In the genomic region with DNA sequence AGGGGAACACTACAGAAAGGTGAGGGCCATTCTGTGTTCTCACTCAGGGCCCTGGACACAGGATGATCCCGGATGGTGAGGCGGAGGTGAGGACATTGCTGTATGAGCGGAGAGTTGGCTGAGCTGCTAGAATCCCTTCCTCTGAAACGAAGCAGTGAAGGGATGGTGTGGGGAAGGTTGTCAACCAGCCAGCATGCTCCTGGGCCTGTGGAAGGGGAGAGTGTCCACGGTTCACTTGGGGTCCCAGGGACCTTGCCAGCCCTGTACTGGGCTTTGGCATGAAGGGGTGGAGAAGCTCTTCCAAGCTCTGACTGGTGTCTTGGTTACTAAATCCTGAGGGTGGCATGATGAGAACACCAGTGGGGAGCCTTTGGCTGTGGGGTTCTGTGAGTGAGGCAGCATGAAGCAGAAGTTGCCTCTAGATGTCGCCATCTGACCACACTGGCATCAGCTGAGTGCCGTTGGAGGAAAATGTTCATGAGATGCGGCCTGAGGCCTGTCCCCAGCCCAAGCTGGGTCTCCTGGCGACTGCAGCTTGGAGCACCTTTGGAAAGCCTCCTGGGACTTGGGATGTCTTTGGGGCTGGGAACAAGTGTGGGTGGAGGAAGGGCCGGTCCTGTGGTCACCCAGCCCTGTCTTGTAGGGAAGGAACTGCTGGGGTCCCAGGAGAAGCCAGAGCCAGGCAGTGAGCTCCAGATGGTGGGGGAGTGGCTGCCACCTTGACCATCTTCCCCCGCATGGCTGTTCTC, we compare ENCODE assay signal across 9 cellular contexts. TPM values are rescaled to one million over a fixed set of nuclear protein-coding genes. Genes with fewer than 3 reads are reported as not detected.
DNase-seq lines count a peak whose midpoint lies in the region; ATAC-seq, FAIRE-seq and TF ChIP-seq lines count a peak whose summit lies in the region.
"Had no signal": no experiment of that assay in that cellular context is flagged by ENCODE, and none has a peak within 500 bp of the region (broad histone marks: within the 10 kb centered on the region; RNA-seq: fewer than 3 reads in every experiment).

No MANE protein-coding gene starts in this region.

- H3K4me3 ChIP-seq in DOHH2 (ENCODE audit: low read length) = no peak overlapping the region
- H3K4me3 ChIP-seq in H1 (ENCODE audit: extremely low read depth in 1 of 4, insufficient read depth in 2 of 4, low read depth in 3 of 4, low read length in 4 of 4) = no peak overlapping the region
- H3K4me3 ChIP-seq in stomach = no peak overlapping the region

- 0 out of 2 replicates have a peak, but pooled peaks cover 2% of the 10 kb centered on the region for H3F3A ChIP-seq in DOHH2 (ENCODE audit: control insufficient read depth, insufficient read depth)

- peak; percentile 65 for ATAC-seq in HG02610 (IDR thresholded peaks at IDR 0.05; ENCODE audit: unreplicated experiment)
- peak; percentile 94 for ATAC-seq in activated CD8-positive, alpha-beta T cell treated with anti-CD3 and anti-CD28 coated beads, Interleukin-2, amount 10 ng/mL, durations not matched to agents 7 days and 5 days
- ATAC-seq in GM18907 (IDR thresholded peaks at IDR 0.05; ENCODE audit: unreplicated experiment) = no peak

- H2AFZ ChIP-seq in H1 (ENCODE audit: low read length) = no peak overlapping the region

- no peak overlapping the region for H3K56ac ChIP-seq in H1 (replicated peaks; ENCODE audit: insufficient read length, low read depth, low read length)

- H3K27ac ChIP-seq in DOHH2 (ENCODE audit: low read depth, low read length) (no peak overlapping the region), H1 (ENCODE audit: low read depth, low read length) (no peak overlapping the region), stomach (no peak overlapping the region)

- no peaks in the 10 kb centered on the region for H3K9me2 ChIP-seq in DOHH2 (replicated peaks; ENCODE audit: control insufficient read depth, low read length)

- H3K4me1 ChIP-seq in DOHH2 (ENCODE audit: control insufficient read depth, low read length) = 0 out of 2 replicates have a peak, but pooled peaks cover 4% of the 10 kb centered on the region
- H3K4me1 ChIP-seq in H1 (replicated peaks in 1 of 4; ENCODE audit: control insufficient read depth in 3 of 4, insufficient read depth in 4 of 4, low read length in 3 of 4) = peaks cover 0 to 3% (median 1%) of the 10 kb centered on the region in 4 experiments; a peak in 3 of 7 replicates
- peaks cover 10 to 44% (median 29%) of the 10 kb centered on the region in 4 donors for H3K4me1 ChIP-seq in stomach

- H2BK12ac ChIP-seq in H1 (ENCODE audit: low read depth, low read length) = no peak overlapping the region

- no peak overlapping the region for H3K9ac ChIP-seq in H1 (replicated peaks in 1 of 4; ENCODE audit: extremely low read depth in 1 of 4, low read depth in 3 of 4, low read length in 3 of 4)

- H3K18ac ChIP-seq in H1 (ENCODE audit: extremely low read depth, low read length) = no peak overlapping the region; the same call in 1 of the 2 replicates

- H2BK120ac ChIP-seq in H1 (replicated peaks; ENCODE audit: low read depth, low read length) = no peak overlapping the region

- H3K27me3 Mint-ChIP-seq in activated CD8-positive, alpha-beta T cell treated with anti-CD3 and anti-CD28 coated beads, Interleukin-2, amount 10 ng/mL, durations not matched to agents 7 days and 5 days (ENCODE audit: low read depth) = no peaks in the 10 kb centered on the region

- no peak for TF ChIP-seq EP300 in H1 (IDR thresholded peaks at IDR 0.05; ENCODE audit: borderline replicate concordance in 1 of 2, low read depth in 2 of 2, low read length in 2 of 2)
- TF ChIP-seq EP300 in stomach (IDR thresholded peaks at IDR 0.05) = no peak

- H4K91ac ChIP-seq in H1 (replicated peaks; ENCODE audit: insufficient read length, low read length) = no peak overlapping the region

- H3K4me2 ChIP-seq in DOHH2 (ENCODE audit: low read length) (no peak overlapping the region), H1 (ENCODE audit: insufficient read depth in 1 of 2, low read depth in 2 of 2, low read length in 2 of 2) (no peak overlapping the region)

- H3K4me1 Mint-ChIP-seq in activated CD8-positive, alpha-beta T cell treated with anti-CD3 and anti-CD28 coated beads, Interleukin-2, amount 10 ng/mL, durations not matched to agents 7 days and 5 days (ENCODE audit: low read depth) = peaks cover 22% of the 10 kb centered on the region

- intact Hi-C loops in stomach (cut with DNase I; ENCODE audit: low total_unique reads) = no loop called here

- TF ChIP-seq RAD21 in H1 (IDR thresholded peaks at IDR 0.05 in 1 of 2, conservative IDR thresholded peaks at IDR 0.05 in 1 of 2; ENCODE audit: low read depth in 2 of 2, low read length in 2 of 2) = peak; percentile 95 to 96

- H3K79me1 ChIP-seq in H1 (ENCODE audit: low read depth, low read length) = no peaks in the 10 kb centered on the region

- H3K4ac ChIP-seq in H1 (replicated peaks; ENCODE audit: insufficient read length, low read depth, low read length) = no peak overlapping the region

- no peak overlapping the region for H2BK15ac ChIP-seq in H1 (ENCODE audit: low read length)

- no peaks in the 10 kb centered on the region for H3K9me3 Mint-ChIP-seq in activated CD8-positive, alpha-beta T cell treated with anti-CD3 and anti-CD28 coated beads, Interleukin-2, amount 10 ng/mL, durations not matched to agents 7 days and 5 days (ENCODE audit: insufficient read depth)

- H3K79me2 ChIP-seq in DOHH2 (ENCODE audit: control insufficient read depth, low read length) = no peaks in the 10 kb centered on the region
- H3K79me2 ChIP-seq in H1 (ENCODE audit: control insufficient read depth in 1 of 2, insufficient read depth in 2 of 2, low read length in 2 of 2) = no peaks in the 10 kb centered on the region

- POLR2A ChIA-PET in activated CD8-positive, alpha-beta T cell treated with anti-CD3 and anti-CD28 coated beads, Interleukin-2, amount 10 ng/mL, durations not matched to agents 7 days and 5 days (lab: Charles Lee) = interaction anchor here (0.9 to 1.4 kb wide), 3 partner anchors 10 to 33 kb away, joined by 3 to 8 read pairs (median 3); no protein-coding TSS in a partner anchor
- POLR2A ChIA-PET in H1 (lab: Charles Lee; ENCODE audit: partially characterized antibody) = interaction anchor here (0.8 to 2.7 kb wide), 7 partner anchors 9 to 35 kb away, joined by 3 to 7 read pairs (median 4); a partner anchor contains a TSS

- peak; percentile 57 for FAIRE-seq in H1 (lab: Jason Lieb, UNC)
- FAIRE-seq: colon had no signal

- no peak overlapping the region; the same call in 1 of the 2 replicates for H4K8ac ChIP-seq in H1 (ENCODE audit: extremely low read depth, insufficient read depth, low read length)

- H3K14ac ChIP-seq in H1 (ENCODE audit: insufficient read length) = no peak overlapping the region

- 63% methylated on average over 11 of the region's 11 CpGs; no CpG with 5 or more reads in 1 of the 2 experiments for WGBS in H1 (ENCODE audit: extremely low coverage in 1 of 2, insufficient coverage in 1 of 2, insufficient read length in 1 of 2, insufficient replicate concordance in 2 of 2, low coverage in 1 of 2, low lambda C conversion rate in 2 of 2, missing lambda C conversion rate in 1 of 2), 2 experiments
- 38 to 48% (median 41%) methylated on average over 11 of the region's 11 CpGs for WGBS in stomach, 5 donors

- no peak overlapping the region for H3K4me3 Mint-ChIP-seq in activated CD8-positive, alpha-beta T cell treated with anti-CD3 and anti-CD28 coated beads, Interleukin-2, amount 10 ng/mL, durations not matched to agents 7 days and 5 days

- H3K27me3 ChIP-seq in DOHH2 (ENCODE audit: control insufficient read depth, low read length) (no peaks in the 10 kb centered on the region), H1 (replicated peaks in 1 of 4; ENCODE audit: control insufficient read depth in 3 of 4, extremely low read depth in 1 of 4, insufficient read depth in 3 of 4, low read length in 3 of 4) (no peaks in the 10 kb centered on the region; a peak in 1 of 7 replicates), stomach (no peaks in the 10 kb centered on the region)

- H4K20me1 ChIP-seq in DOHH2 (ENCODE audit: control insufficient read depth, insufficient read depth, low read depth, low read length) (no peaks in the 10 kb centered on the region), H1 (replicated peaks in 1 of 2; ENCODE audit: control insufficient read depth in 1 of 2, insufficient read depth in 2 of 2, low read length in 2 of 2) (peaks cover 4 to 9% of the 10 kb centered on the region in 2 experiments)

- TF ChIP-seq CTCF in DOHH2 (IDR thresholded peaks at IDR 0.05; ENCODE audit: low read depth, low read length, poor library complexity, severe bottlenecking) (peak; percentile 76), H1 (IDR thresholded peaks at IDR 0.05; ENCODE audit: control extremely low read depth in 1 of 3, insufficient read depth in 1 of 3, low read depth in 1 of 3, low read length in 3 of 3) (peak; percentile 85 to 91 (median 91)), stomach (IDR thresholded peaks at IDR 0.05) (peak in 5 of 7 experiments; percentile 61 to 78 (median 70))

- H3K27ac Mint-ChIP-seq in activated CD8-positive, alpha-beta T cell treated with anti-CD3 and anti-CD28 coated beads, Interleukin-2, amount 10 ng/mL, durations not matched to agents 7 days and 5 days = peak overlapping the region; percentile 51

- H4K5ac ChIP-seq in H1 (ENCODE audit: insufficient read length, low read depth, low read length) = no peak overlapping the region

- DNase-seq in NCI-H69 (lab: John Stamatoyannopoulos, UW) = peak; percentile 64
- peak; percentile 82 for DNase-seq in activated CD8-positive, alpha-beta T cell treated with anti-CD3 and anti-CD28 coated beads, Interleukin-2, amount 10 ng/mL, durations not matched to agents 7 days and 5 days
- DNase-seq in H1 (ENCODE audit: low read depth in 1 of 2, low spot score in 2 of 2) = peak in 1 of 2 experiments; percentile 72
- peak; percentile 60 for DNase-seq in middle frontal gyrus (ENCODE audit: extremely low spot score, low spot score)
- peak; percentile 73 for DNase-seq in stomach

- H2AK5ac ChIP-seq in H1 (ENCODE audit: low read depth, low read length) = no peak overlapping the region

- H2BK5ac ChIP-seq in H1 (ENCODE audit: low read depth, low read length) = no peak overlapping the region

- peaks cover 8% of the 10 kb centered on the region for H3K36me3 Mint-ChIP-seq in activated CD8-positive, alpha-beta T cell treated with anti-CD3 and anti-CD28 coated beads, Interleukin-2, amount 10 ng/mL, durations not matched to agents 7 days and 5 days (ENCODE audit: low read depth)

- H3K9me3 ChIP-seq in DOHH2 (ENCODE audit: control insufficient read depth, insufficient read depth, low read length) (no peaks in the 10 kb centered on the region), H1 (ENCODE audit: insufficient read depth in 2 of 2, low read depth in 1 of 2, low read length in 1 of 2) (no peaks in the 10 kb centered on the region), stomach (no peaks in the 10 kb centered on the region)

- no peak overlapping the region for H3K23ac ChIP-seq in H1 (ENCODE audit: insufficient read length)

- peaks cover 4% of the 10 kb centered on the region; the same call in 1 of the 2 replicates for H3K36me3 ChIP-seq in DOHH2 (ENCODE audit: control insufficient read depth, low read length)
- no peaks in the 10 kb centered on the region for H3K36me3 ChIP-seq in H1 (ENCODE audit: control insufficient read depth in 2 of 4, insufficient read depth in 4 of 4, low read length in 3 of 4)
- H3K36me3 ChIP-seq in stomach = peaks cover 0 to 16% (median 0%) of the 10 kb centered on the region in 4 donors

- CTCF ChIA-PET in activated CD8-positive, alpha-beta T cell treated with anti-CD3 and anti-CD28 coated beads, Interleukin-2, amount 10 ng/mL, durations not matched to agents 7 days and 5 days (lab: Charles Lee) = interaction anchor here (0.7 to 6.7 kb wide), 33 partner anchors 9 to 290 kb away, joined by 3 to 94 read pairs (median 5); a partner anchor contains a TSS
- CTCF ChIA-PET in H1 (lab: Charles Lee; ENCODE audit: partially characterized antibody) = interaction anchor here (0.8 to 42.0 kb wide), 29 partner anchors 9 to 343 kb away, joined by 3 to 1009 read pairs (median 4); a partner anchor contains a TSS

- H3K23me2 ChIP-seq in H1 (ENCODE audit: low read depth, low read length) = no peaks in the 10 kb centered on the region

- no peak overlapping the region for H2BK20ac ChIP-seq in H1 (ENCODE audit: low read length)

- no peak for TF ChIP-seq POLR2A in H1 (IDR thresholded peaks at IDR 0.05; ENCODE audit: control extremely low read depth in 1 of 2, low read depth in 2 of 2, low read length in 2 of 2)
- no peak for TF ChIP-seq POLR2A in stomach (IDR thresholded peaks at IDR 0.05)

RNA-seq across cellular contexts. Expression of a gene that starts 14.8 kb away (rescaled TPM):
- total RNA-seq in activated CD8-positive, alpha-beta T cell treated with anti-CD3 and anti-CD28 coated beads, Interleukin-2, amount 10 ng/mL, durations not matched to agents 7 days and 5 days = 10 to 100 TPM; 24.2 to 26.9 TPM
- 36.0 and 36.5 TPM in 2 replicates for total RNA-seq in H1 (2021; fragmentation: NEBNext Ultra II Directional; extraction: Animal tissue kit (Norgen Biotek cat#: 25700))
- polyA plus RNA-seq in H1 (2011; rRNA removed) = 10.1 and 11.7 TPM in 2 replicates
- polyA plus RNA-seq in H1 (2011; cell fraction: cytosol; rRNA removed) = 15.6 TPM
- 20.5 TPM for polyA plus RNA-seq in H1 (2011; cell fraction: nucleus; rRNA removed)
- 10.6 to 16.3 TPM (median 15.7 TPM) in 4 replicates for polyA plus RNA-seq in H1 (2012, experiment 1 of 2)
- 14.4 TPM for polyA plus RNA-seq in H1 (2012, experiment 2 of 2)
- 13.5 TPM for polyA plus RNA-seq in H1 (2013, experiment 1 of 2)
- polyA plus RNA-seq in H1 (2013, experiment 2 of 2) = 12.7 TPM
- polyA minus RNA-seq in H1 (2011; rRNA and poly(A)+ RNA removed) = 97.6 and 123 TPM in 2 replicates
- polyA minus RNA-seq in H1 (2011; cell fraction: cytosol; rRNA and poly(A)+ RNA removed) = 19.5 TPM
- 28.7 TPM for polyA minus RNA-seq in H1 (2011; cell fraction: nucleus; rRNA and poly(A)+ RNA removed)
- 10 to 100 TPM in 1 of 5 donors, 1 to 10 TPM in 4; 4.9 to 96.9 (median 7.5) TPM for total RNA-seq in stomach
- polyA plus RNA-seq in stomach = 1 to 10 TPM; 1.6 to 2.1 (median 1.9) TPM

RNA-seq across cellular contexts. Expression of a gene that starts 23.6 kb away (rescaled TPM):
- total RNA-seq in activated CD8-positive, alpha-beta T cell treated with anti-CD3 and anti-CD28 coated beads, Interleukin-2, amount 10 ng/mL, durations not matched to agents 7 days and 5 days = not detected
- not detected in 2 replicates for total RNA-seq in H1 (2021; fragmentation: NEBNext Ultra II Directional; extraction: Animal tissue kit (Norgen Biotek cat#: 25700))
- polyA plus RNA-seq in H1 (2011; rRNA removed) (not detected in 2 replicates), stomach (1 to 10 TPM in 1 of 3 donors, not detected in 2; 2.3 TPM)
- polyA plus RNA-seq in H1 (2011; cell fraction: cytosol; rRNA removed) = not detected
- polyA plus RNA-seq in H1 (2011; cell fraction: nucleus; rRNA removed) = not detected
- not detected in 4 replicates for polyA plus RNA-seq in H1 (2012, experiment 1 of 2)
- not detected for polyA plus RNA-seq in H1 (2012, experiment 2 of 2)
- not detected for polyA plus RNA-seq in H1 (2013, experiment 1 of 2)
- not detected for polyA plus RNA-seq in H1 (2013, experiment 2 of 2)
- polyA minus RNA-seq in H1 (2011; rRNA and poly(A)+ RNA removed) = not detected in 2 replicates
- polyA minus RNA-seq in H1 (2011; cell fraction: cytosol; rRNA and poly(A)+ RNA removed) = not detected
- not detected for polyA minus RNA-seq in H1 (2011; cell fraction: nucleus; rRNA and poly(A)+ RNA removed)
- total RNA-seq in stomach = 1 to 10 TPM in 1 of 5 donors, under 1 TPM in 1, not detected in 3; 0.14 to 1.1 TPM

RNA-seq across cellular contexts. Expression of a gene that starts 30.2 kb away (rescaled TPM):
- total RNA-seq in activated CD8-positive, alpha-beta T cell treated with anti-CD3 and anti-CD28 coated beads, Interleukin-2, amount 10 ng/mL, durations not matched to agents 7 days and 5 days = under 1 TPM in 1 of 2 experiments, not detected in 1; 0.34 TPM
- not detected in 2 replicates for total RNA-seq in H1 (2021; fragmentation: NEBNext Ultra II Directional; extraction: Animal tissue kit (Norgen Biotek cat#: 25700))
- polyA plus RNA-seq in H1 (2011; rRNA removed) = 0.08 and 0.17 TPM in 2 replicates
- polyA plus RNA-seq in H1 (2011; cell fraction: cytosol; rRNA removed) = 0.26 TPM
- polyA plus RNA-seq in H1 (2011; cell fraction: nucleus; rRNA removed) = 0.57 TPM
- polyA plus RNA-seq in H1 (2012, experiment 1 of 2) = 0.16 to 0.83 TPM (median 0.18 TPM) in 3 of 4 replicates, not detected in the other
- 0.16 TPM for polyA plus RNA-seq in H1 (2012, experiment 2 of 2)
- polyA plus RNA-seq in H1 (2013, experiment 1 of 2) = 0.08 TPM
- polyA plus RNA-seq in H1 (2013, experiment 2 of 2) = 0.09 TPM
- polyA minus RNA-seq in H1 (2011; rRNA and poly(A)+ RNA removed) = not detected in 2 replicates
- not detected for polyA minus RNA-seq in H1 (2011; cell fraction: cytosol; rRNA and poly(A)+ RNA removed)
- not detected for polyA minus RNA-seq in H1 (2011; cell fraction: nucleus; rRNA and poly(A)+ RNA removed)
- 10 to 100 TPM in 2 of 5 donors, 1 to 10 TPM in 3; 1.0 to 39.7 (median 3.6) TPM for total RNA-seq in stomach
- polyA plus RNA-seq in stomach = 10 to 100 TPM in 1 of 3 donors, 1 to 10 TPM in 2; 2.9 to 37.8 (median 3.4) TPM

RNA-seq across cellular contexts. Expression of a gene that starts 39.1 kb away (rescaled TPM):
- total RNA-seq in activated CD8-positive, alpha-beta T cell treated with anti-CD3 and anti-CD28 coated beads, Interleukin-2, amount 10 ng/mL, durations not matched to agents 7 days and 5 days = 100 to 1,000 TPM; 115 to 126 TPM
- total RNA-seq in H1 (2021; fragmentation: NEBNext Ultra II Directional; extraction: Animal tissue kit (Norgen Biotek cat#: 25700)) = 65.6 and 71.3 TPM in 2 replicates
- polyA plus RNA-seq in H1 (2011; rRNA removed) (248 and 256 TPM in 2 replicates), stomach (100 to 1,000 TPM; 166 to 176 (median 171) TPM)
- polyA plus RNA-seq in H1 (2011; cell fraction: cytosol; rRNA removed) = 191 TPM
- 156 TPM for polyA plus RNA-seq in H1 (2011; cell fraction: nucleus; rRNA removed)
- polyA plus RNA-seq in H1 (2012, experiment 1 of 2) = 67.2 to 137 TPM (median 134 TPM) in 4 replicates
- 152 TPM for polyA plus RNA-seq in H1 (2012, experiment 2 of 2)
- polyA plus RNA-seq in H1 (2013, experiment 1 of 2) = 82.5 TPM
- 88.9 TPM for polyA plus RNA-seq in H1 (2013, experiment 2 of 2)
- polyA minus RNA-seq in H1 (2011; rRNA and poly(A)+ RNA removed) = 69.6 and 94.4 TPM in 2 replicates
- polyA minus RNA-seq in H1 (2011; cell fraction: cytosol; rRNA and poly(A)+ RNA removed) = 53.9 TPM
- 28.7 TPM for polyA minus RNA-seq in H1 (2011; cell fraction: nucleus; rRNA and poly(A)+ RNA removed)
- 10 to 100 TPM in 4 of 5 donors, 1 to 10 TPM in 1; 4.3 to 95.1 (median 43.2) TPM for total RNA-seq in stomach

RNA-seq across cellular contexts. Expression of a gene that starts 40.2 kb away (rescaled TPM):
- 10 to 100 TPM; 29.7 to 34.0 TPM for total RNA-seq in activated CD8-positive, alpha-beta T cell treated with anti-CD3 and anti-CD28 coated beads, Interleukin-2, amount 10 ng/mL, durations not matched to agents 7 days and 5 days
- total RNA-seq in H1 (2021; fragmentation: NEBNext Ultra II Directional; extraction: Animal tissue kit (Norgen Biotek cat#: 25700)) = 14.4 and 14.7 TPM in 2 replicates
- polyA plus RNA-seq in H1 (2011; rRNA removed) = 8.6 and 16.8 TPM in 2 replicates
- 12.2 TPM for polyA plus RNA-seq in H1 (2011; cell fraction: cytosol; rRNA removed)
- polyA plus RNA-seq in H1 (2011; cell fraction: nucleus; rRNA removed) = 34.5 TPM
- polyA plus RNA-seq in H1 (2012, experiment 1 of 2) = 12.3 to 15.9 TPM (median 14.2 TPM) in 4 replicates
- polyA plus RNA-seq in H1 (2012, experiment 2 of 2) = 10.4 TPM
- 14.2 TPM for polyA plus RNA-seq in H1 (2013, experiment 1 of 2)
- 12.1 TPM for polyA plus RNA-seq in H1 (2013, experiment 2 of 2)
- 16.0 and 19.1 TPM in 2 replicates for polyA minus RNA-seq in H1 (2011; rRNA and poly(A)+ RNA removed)
- polyA minus RNA-seq in H1 (2011; cell fraction: cytosol; rRNA and poly(A)+ RNA removed) = 9.0 TPM
- polyA minus RNA-seq in H1 (2011; cell fraction: nucleus; rRNA and poly(A)+ RNA removed) = 33.8 TPM
- 100 to 1,000 TPM in 1 of 5 donors, 10 to 100 TPM in 4; 16.9 to 893 (median 47.4) TPM for total RNA-seq in stomach
- 10 to 100 TPM; 24.9 to 32.7 (median 26.1) TPM for polyA plus RNA-seq in stomach
